ENCODE assay signal across 12 cellular contexts in the genomic region with DNA sequence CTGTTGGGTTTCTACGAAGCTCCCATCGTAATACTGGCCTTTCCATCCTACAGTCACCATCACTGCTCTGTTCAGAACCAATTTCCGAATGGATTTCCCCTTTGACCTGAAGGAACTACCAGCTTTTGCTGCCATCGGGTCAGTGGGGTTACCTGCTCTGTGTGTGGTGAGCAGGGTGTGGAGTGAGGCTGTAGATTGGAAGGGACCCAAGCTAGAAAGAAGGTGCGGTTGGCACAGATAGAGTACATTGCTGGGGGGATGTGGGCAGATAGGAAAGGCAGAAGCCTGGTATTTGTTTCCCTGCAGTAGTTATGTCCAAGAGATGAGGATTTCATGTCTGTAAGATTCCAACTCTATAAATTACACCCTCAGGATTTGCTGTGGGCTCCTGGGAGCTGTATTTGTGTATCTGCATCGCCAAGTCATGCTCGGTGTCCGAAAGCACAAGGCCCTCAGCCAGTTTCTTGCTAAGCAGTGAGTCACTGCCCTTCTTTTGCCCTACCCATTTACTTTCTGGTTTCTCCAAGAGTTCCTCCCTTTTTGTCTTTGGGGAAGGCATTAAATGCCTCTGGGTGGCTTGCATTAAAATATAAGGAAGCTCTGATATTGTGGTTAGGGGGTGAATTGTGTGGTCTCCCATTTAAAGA. TPM values are rescaled to one million over a fixed set of nuclear protein-coding genes. Genes with fewer than 3 reads are reported as not detected.
DNase-seq lines count a peak whose midpoint lies in the region; ATAC-seq, FAIRE-seq and TF ChIP-seq lines count a peak whose summit lies in the region.
"Had no signal": no experiment of that assay in that cellular context is flagged by ENCODE, and none has a peak within 500 bp of the region (broad histone marks: within the 10 kb centered on the region; RNA-seq: fewer than 3 reads in every experiment).

No MANE protein-coding gene starts in this region.

- H3K9me3 Mint-ChIP-seq in MCF 10A (ENCODE audit: unreplicated experiment) (no peaks in the 10 kb centered on the region), astrocyte (ENCODE audit: unreplicated experiment) (no peaks in the 10 kb centered on the region), type B pancreatic cell (no peaks in the 10 kb centered on the region)

- POLR2A ChIA-PET in MCF 10A (lab: Yijun Ruan, JAX), result interaction anchor here (0.5 to 2.4 kb wide), 16 partner anchors 9 to 391 kb away, joined by 3 to 18 read pairs (median 4); a partner anchor contains a TSS

- H3K9ac ChIP-seq in astrocyte (ENCODE audit: low read length), result no peak overlapping the region

- TF ChIP-seq CTCF in MCF 10A (IDR thresholded peaks at IDR 0.05; ENCODE audit: unreplicated experiment) (no peak), breast epithelium (IDR thresholded peaks at IDR 0.05) (no peak), astrocyte (IDR thresholded peaks at IDR 0.05; ENCODE audit: insufficient read depth, low read depth, low read length) (no peak), kidney epithelial cell (IDR thresholded peaks at IDR 0.05; ENCODE audit: insufficient read depth, low read length, poor library complexity, severe bottlenecking) (no peak), GM13976 (IDR thresholded peaks at IDR 0.05; ENCODE audit: borderline replicate concordance, control extremely low read depth, extremely low read depth, insufficient read depth, missing control alignments) (no peak), type B pancreatic cell (conservative IDR thresholded peaks at IDR 0.05) (no peak)

- H3K4me2 ChIP-seq in astrocyte (ENCODE audit: low read length), result peak overlapping the region; percentile 32

- H3K27ac ChIP-seq in breast epithelium, result peak overlapping the region in 1 of 2 donors; percentile 43
- H3K27ac ChIP-seq in astrocyte (ENCODE audit: low read depth, low read length), result peak overlapping the region; percentile 20
- H3K27ac ChIP-seq: right lobe of liver had no signal

- in situ Hi-C loops in GM13976 (cut with MboI; ENCODE audit: low sequenced_read_pairs, unreplicated experiment), result no loop called here

- H2AFZ ChIP-seq in astrocyte (ENCODE audit: low read depth, low read length), result no peak overlapping the region

- no peaks in the 10 kb centered on the region for H3K79me2 ChIP-seq in astrocyte (ENCODE audit: insufficient read depth, low read length)

- BruUV-seq in MCF 10A (replicated peaks; lab: Mats Ljungman, UMichigan), result no TSS peak

- H3K4me1 Mint-ChIP-seq in MCF 10A (ENCODE audit: insufficient read depth, unreplicated experiment), result peaks cover 12% of the 10 kb centered on the region
- peaks cover 4% of the 10 kb centered on the region for H3K4me1 Mint-ChIP-seq in astrocyte (ENCODE audit: low read depth, unreplicated experiment)
- no peaks in the 10 kb centered on the region for H3K4me1 Mint-ChIP-seq in type B pancreatic cell (ENCODE audit: unreplicated experiment)

- intact Hi-C loops in MCF 10A (cut with micrococcal nuclease) (no loop called here), breast epithelium (cut with DNase I; ENCODE audit: low total_unique reads) (no loop called here)

- ATAC-seq in GM19328 (IDR thresholded peaks at IDR 0.05; ENCODE audit: unreplicated experiment), result no peak

- TF ChIP-seq POLR2A in breast epithelium (IDR thresholded peaks at IDR 0.05), result no peak

- H3K4me1 ChIP-seq in breast epithelium (no peaks in the 10 kb centered on the region), astrocyte (ENCODE audit: insufficient read depth, low read length) (peaks cover 4% of the 10 kb centered on the region)
- H3K4me1 ChIP-seq: right lobe of liver had no signal

- H3K4me3 Mint-ChIP-seq in MCF 10A (ENCODE audit: unreplicated experiment) (no peak overlapping the region), astrocyte (ENCODE audit: unreplicated experiment) (no peak overlapping the region), type B pancreatic cell (no peak overlapping the region)

- H3K4me3 ChIP-seq in breast epithelium (no peak overlapping the region), astrocyte (ENCODE audit: insufficient read depth, low read depth, low read length) (no peak overlapping the region), kidney epithelial cell (ENCODE audit: low read depth, low read length) (no peak overlapping the region)
- H3K4me3 ChIP-seq: right lobe of liver had no signal

- H3K27me3 Mint-ChIP-seq in MCF 10A (ENCODE audit: insufficient read depth, unreplicated experiment), result no peaks in the 10 kb centered on the region
- peaks cover 4% of the 10 kb centered on the region for H3K27me3 Mint-ChIP-seq in astrocyte (ENCODE audit: low read depth, unreplicated experiment)
- H3K27me3 Mint-ChIP-seq in type B pancreatic cell, result peaks cover 5% of the 10 kb centered on the region

- peak overlapping the region; percentile 88 for H3K27ac Mint-ChIP-seq in MCF 10A (ENCODE audit: low read depth, unreplicated experiment)
- no peak overlapping the region for H3K27ac Mint-ChIP-seq in astrocyte (ENCODE audit: unreplicated experiment)
- H3K27ac Mint-ChIP-seq in type B pancreatic cell, result no peak overlapping the region

- no peaks in the 10 kb centered on the region for H3K9me3 ChIP-seq in breast epithelium
- H3K9me3 ChIP-seq in astrocyte (ENCODE audit: insufficient read depth, low read depth, low read length), result no peaks in the 10 kb centered on the region
- H3K9me3 ChIP-seq: right lobe of liver had no signal

- CTCF ChIA-PET in MCF 10A (lab: Yijun Ruan, JAX), result interaction anchor here (0.7 to 2.3 kb wide), 11 partner anchors 9 to 91 kb away, joined by 3 to 13 read pairs (median 4); no protein-coding TSS in a partner anchor

- no peaks in the 10 kb centered on the region for H4K20me1 ChIP-seq in astrocyte (ENCODE audit: insufficient read depth, low read length)

- DNase-seq in MCF 10A (ENCODE audit: unreplicated experiment) (peak; percentile 92), breast epithelium (ENCODE audit: low spot score in 2 of 2) (no peak), astrocyte (ENCODE audit: low read depth) (peak; percentile 86), kidney epithelial cell (ENCODE audit: low read depth) (peak; percentile 12), GM13976 (ENCODE audit: low spot score) (no peak), type B pancreatic cell (ENCODE audit: extremely low spot score, unreplicated experiment) (no peak)
- DNase-seq in stimulated activated CD4-positive, alpha-beta T cell treated with anti-CD3 and anti-CD28 coated beads, Interleukin-2, amount 100 ng/mL, for 24 hours, result no peak
- DNase-seq: left cardiac atrium, NCI-H1092, right lobe of liver had no signal

- H3K36me3 ChIP-seq in breast epithelium (no peaks in the 10 kb centered on the region), astrocyte (ENCODE audit: insufficient read depth, low read length) (no peaks in the 10 kb centered on the region), kidney epithelial cell (ENCODE audit: control insufficient read depth, insufficient read depth, low read length) (no peaks in the 10 kb centered on the region)
- H3K36me3 ChIP-seq: right lobe of liver had no signal

- peak; percentile 49 for FAIRE-seq in astrocyte (lab: Jason Lieb, UNC)

- H3K27me3 ChIP-seq in breast epithelium (no peaks in the 10 kb centered on the region), astrocyte (ENCODE audit: insufficient read depth, low read length) (no peaks in the 10 kb centered on the region), kidney epithelial cell (ENCODE audit: control insufficient read depth, insufficient read depth, low read length) (no peaks in the 10 kb centered on the region)
- H3K27me3 ChIP-seq: right lobe of liver had no signal

- H3K36me3 Mint-ChIP-seq in MCF 10A (ENCODE audit: insufficient read depth, unreplicated experiment) (no peaks in the 10 kb centered on the region), astrocyte (ENCODE audit: low read depth, unreplicated experiment) (no peaks in the 10 kb centered on the region), type B pancreatic cell (no peaks in the 10 kb centered on the region)

RNA-seq across cellular contexts. Expression of a gene that starts 15.4 kb away (rescaled TPM):
- total RNA-seq in MCF 10A (2022) (not detected in 2 replicates), breast epithelium (under 1 TPM in 1 of 3 donors, not detected in 2; 0.29 TPM), astrocyte (not detected in 2 replicates), kidney epithelial cell (not detected in 2 replicates), type B pancreatic cell (ENCODE audit: low replicate concordance) (0.12 and 0.22 TPM in 2 replicates)
- total RNA-seq: A673, left cardiac atrium, right lobe of liver had no signal

RNA-seq across cellular contexts. Expression of a gene that starts 31.2 kb away (rescaled TPM):
- total RNA-seq in MCF 10A (2022) (0.19 and 0.25 TPM in 2 replicates), breast epithelium (1 to 10 TPM in 1 of 3 donors, under 1 TPM in 2; 0.48 to 2.3 (median 0.73) TPM), astrocyte (7.6 and 8.0 TPM in 2 replicates), kidney epithelial cell (1.0 and 1.3 TPM in 2 replicates), type B pancreatic cell (ENCODE audit: low replicate concordance) (2.1 and 6.5 TPM in 2 replicates)

RNA-seq across cellular contexts. Expression of a gene that starts 43.2 kb away (rescaled TPM):
- total RNA-seq in MCF 10A (2022) (15.1 and 17.4 TPM in 2 replicates), breast epithelium (10 to 100 TPM; 11.7 to 24.9 (median 22.8) TPM), astrocyte (32.6 and 38.0 TPM in 2 replicates), kidney epithelial cell (24.6 and 26.9 TPM in 2 replicates), type B pancreatic cell (ENCODE audit: low replicate concordance) (53.9 and 55.2 TPM in 2 replicates)

RNA-seq across cellular contexts. Expression of a gene that starts 46.5 kb away (rescaled TPM):
- total RNA-seq in MCF 10A (2022) (8.1 and 9.2 TPM in 2 replicates), breast epithelium (10 to 100 TPM in 2 of 3 donors, 1 to 10 TPM in 1; 1.4 to 27.4 (median 14.4) TPM), astrocyte (0.20 TPM in 1 of 2 replicates, not detected in the other), kidney epithelial cell (11.9 and 20.5 TPM in 2 replicates), type B pancreatic cell (ENCODE audit: low replicate concordance) (2.6 and 4.8 TPM in 2 replicates)
- total RNA-seq: A673 had no signal

RNA-seq across cellular contexts. Expression of a gene that starts 49.8 kb away (rescaled TPM):
- total RNA-seq in MCF 10A (2022) (168 and 260 TPM in 2 replicates), breast epithelium (10 to 100 TPM; 60.2 to 61.0 (median 60.4) TPM), astrocyte (477 and 523 TPM in 2 replicates), kidney epithelial cell (162 and 218 TPM in 2 replicates), type B pancreatic cell (ENCODE audit: low replicate concordance) (73.2 and 107 TPM in 2 replicates)

Comparison
In these comparisons a context has a peak if more than half of its experiments do, and no peak if none do; other contexts are left out.
1. DNase-seq: peak in MCF 10A (single experiment), astrocyte (single experiment) and kidney epithelial cell (single experiment); none in breast epithelium (0 of 2), GM13976 (single experiment), type B pancreatic cell (single experiment) and stimulated activated CD4-positive, alpha-beta T cell treated with anti-CD3 and anti-CD28 coated beads, Interleukin-2, amount 100 ng/mL, for 24 hours (0 of 2).